14 cellular contexts compared by ENCODE assay signal in genomic region chr2:168461942-168462331, GRCh38. TPM values are rescaled to one million over a fixed set of nuclear protein-coding genes. Genes with fewer than 3 reads are reported as not detected.
DNase-seq lines count a peak whose midpoint lies in the region; ATAC-seq, FAIRE-seq and TF ChIP-seq lines count a peak whose summit lies in the region.
"Had no signal": no experiment of that assay in that cellular context is flagged by ENCODE, and none has a peak within 500 bp of the region (broad histone marks: within the 10 kb centered on the region; RNA-seq: fewer than 3 reads in every experiment).

No MANE protein-coding gene starts in this region.

- BruUV-seq in HCT116 (replicated peaks; lab: Mats Ljungman, UMichigan): no TSS peak
- no TSS peak for BruUV-seq in GM12878 (replicated peaks; lab: Mats Ljungman, UMichigan)

- no peaks in the 10 kb centered on the region for H3K27me3 ChIP-seq in CD8-positive, alpha-beta T cell (ENCODE audit: insufficient read depth, low read length)
- H3K27me3 ChIP-seq in HCT116 (ENCODE audit: insufficient read depth, low read length) (no peaks in the 10 kb centered on the region), GM12878 (replicated peaks in 1 of 2; ENCODE audit: control insufficient read depth in 2 of 2, insufficient read depth in 2 of 2, low read length in 1 of 2) (no peaks in the 10 kb centered on the region)

- peaks cover 46% of the 10 kb centered on the region for H3K4me1 ChIP-seq in CD8-positive, alpha-beta T cell (ENCODE audit: insufficient read depth, low read length)
- H3K4me1 ChIP-seq in HCT116 (ENCODE audit: control insufficient read depth in 1 of 2, insufficient read depth in 2 of 2, low read length in 2 of 2): peaks cover 0 to 11% of the 10 kb centered on the region in 2 experiments; a peak in 3 of 4 replicates
- H3K4me1 ChIP-seq in GM12878 (ENCODE audit: control insufficient read depth, insufficient read depth, low read length): peaks cover 33% of the 10 kb centered on the region

- no peak for ATAC-seq in CD8-positive, alpha-beta T cell
- ATAC-seq in HCT116 (no peak), GM12878 (no peak)
- ATAC-seq in naive thymus-derived CD8-positive, alpha-beta T cell: no peak
- no peak for ATAC-seq in natural killer cell treated with Interleukin-12 subunit alpha and Interleukin-12 subunit beta and Interleukin-15 and Interleukin-18, amount 100 ng/mL, for 72 hours
- ATAC-seq: GM23338 had no signal

- no peaks in the 10 kb centered on the region for H3K9me3 ChIP-seq in CD8-positive, alpha-beta T cell (ENCODE audit: low read length)
- H3K9me3 ChIP-seq in HCT116 (ENCODE audit: control insufficient read depth in 1 of 2, insufficient read depth in 1 of 2, low read depth in 1 of 2, low read length in 2 of 2): no peaks in the 10 kb centered on the region
- no peaks in the 10 kb centered on the region for H3K9me3 ChIP-seq in GM12878 (replicated peaks; ENCODE audit: control insufficient read depth, insufficient read depth, low read length)

- H4K20me1 ChIP-seq in HCT116 (ENCODE audit: insufficient read depth) (peaks cover 5% of the 10 kb centered on the region; the same call in 1 of the 2 replicates), GM12878 (ENCODE audit: control insufficient read depth, insufficient read depth) (0 out of 2 replicates have a peak, but pooled peaks cover 2% of the 10 kb centered on the region)

- H3K79me2 ChIP-seq in HCT116 (ENCODE audit: insufficient read depth, low read length) (peaks cover 98% of the 10 kb centered on the region), GM12878 (ENCODE audit: control insufficient read depth, insufficient read depth, low read length) (peaks cover 100% of the 10 kb centered on the region)

- H3K9me3 Mint-ChIP-seq in CD8-positive, alpha-beta T cell: no peaks in the 10 kb centered on the region
- H3K9me3 Mint-ChIP-seq in naive thymus-derived CD8-positive, alpha-beta T cell: no peaks in the 10 kb centered on the region
- no peaks in the 10 kb centered on the region for H3K9me3 Mint-ChIP-seq in natural killer cell treated with Interleukin-12 subunit alpha and Interleukin-12 subunit beta and Interleukin-15 and Interleukin-18, amount 100 ng/mL, for 72 hours
- H3K9me3 Mint-ChIP-seq: CD4-positive, CD25-positive, alpha-beta regulatory T cell; GM23338 had no signal

- TF ChIP-seq POLR2A in HCT116 (IDR thresholded peaks at IDR 0.05; ENCODE audit: borderline replicate concordance, extremely low read depth, insufficient read depth, insufficient read length) (no peak), GM12878 (IDR thresholded peaks at IDR 0.05; ENCODE audit: low read depth, low read length) (no peak)

- RAD21 ChIA-PET in HCT116 (lab: Charles Lee; ENCODE audit: low non-redundant PET in 1 of 2, low total read pairs in 2 of 2, uncharacterized antibody in 2 of 2, unreplicated experiment in 2 of 2): no interaction called here
- RAD21 ChIA-PET in GM12878 (lab: Charles Lee; ENCODE audit: unreplicated experiment): no interaction called here

- no peak for FAIRE-seq in GM12878 (lab: Jason Lieb, UNC)

- H3K27ac ChIP-seq in CD8-positive, alpha-beta T cell (ENCODE audit: low read depth, low read length): no peak overlapping the region
- H3K27ac ChIP-seq in HCT116 (ENCODE audit: low read depth, low read length) (no peak overlapping the region), GM12878 (ENCODE audit: control insufficient read depth, insufficient read depth) (no peak overlapping the region; the same call in 1 of the 2 replicates)
- H3K27ac ChIP-seq: RWPE1 had no signal

- peak overlapping the region; percentile 10 for H3K27ac Mint-ChIP-seq in CD8-positive, alpha-beta T cell
- peak overlapping the region in 6 of 10 donors; percentile 0 to 81 (median 4) for H3K27ac Mint-ChIP-seq in naive thymus-derived CD8-positive, alpha-beta T cell
- H3K27ac Mint-ChIP-seq in natural killer cell treated with Interleukin-12 subunit alpha and Interleukin-12 subunit beta and Interleukin-15 and Interleukin-18, amount 100 ng/mL, for 72 hours: no peak overlapping the region
- H3K27ac Mint-ChIP-seq: CD4-positive, CD25-positive, alpha-beta regulatory T cell; GM23338 had no signal

- CTCF ChIA-PET in CD8-positive, alpha-beta T cell (lab: Charles Lee): no interaction called here
- CTCF ChIA-PET in HCT116 (lab: Charles Lee): no interaction called here
- CTCF ChIA-PET in GM12878 (lab: Yijun Ruan, JAX): no interaction called here

- peaks cover 76% of the 10 kb centered on the region for H3K4me1 Mint-ChIP-seq in CD8-positive, alpha-beta T cell (ENCODE audit: low read depth)
- peaks cover 38 to 85% (median 76%) of the 10 kb centered on the region in 4 donors for H3K4me1 Mint-ChIP-seq in naive thymus-derived CD8-positive, alpha-beta T cell
- H3K4me1 Mint-ChIP-seq in natural killer cell treated with Interleukin-12 subunit alpha and Interleukin-12 subunit beta and Interleukin-15 and Interleukin-18, amount 100 ng/mL, for 72 hours (ENCODE audit: low read depth in 2 of 2): peaks cover 47 to 67% of the 10 kb centered on the region in 2 donors

- H3K4me3 Mint-ChIP-seq in CD8-positive, alpha-beta T cell: no peak overlapping the region
- H3K4me3 Mint-ChIP-seq in naive thymus-derived CD8-positive, alpha-beta T cell: peak overlapping the region in 3 of 10 donors; percentile 2 to 21 (median 11)
- H3K4me3 Mint-ChIP-seq in natural killer cell treated with Interleukin-12 subunit alpha and Interleukin-12 subunit beta and Interleukin-15 and Interleukin-18, amount 100 ng/mL, for 72 hours: no peak overlapping the region
- H3K4me3 Mint-ChIP-seq: CD4-positive, CD25-positive, alpha-beta regulatory T cell; GM23338 had no signal

- H2AFZ ChIP-seq in HCT116 (ENCODE audit: low read depth, low read length, poor library complexity, severe bottlenecking): no peak overlapping the region
- H2AFZ ChIP-seq in GM12878 (ENCODE audit: control insufficient read depth, low read depth, low read length): no peak overlapping the region
- H2AFZ ChIP-seq: GM23338 had no signal

- no peak for TF ChIP-seq CTCF in CD8-positive, alpha-beta T cell (IDR thresholded peaks at IDR 0.05)
- TF ChIP-seq CTCF in HCT116 (IDR thresholded peaks at IDR 0.05 in 2 of 3, conservative IDR thresholded peaks at IDR 0.05 in 1 of 3; ENCODE audit: borderline replicate concordance in 1 of 3, insufficient read depth in 1 of 3, low read depth in 2 of 3, low read length in 2 of 3) (peak in 2 of 3 experiments; percentile 5 to 28; a peak in 1 of 6 replicates), GM12878 (IDR thresholded peaks at IDR 0.05 in 2 of 3, conservative IDR thresholded peaks at IDR 0.05 in 1 of 3; ENCODE audit: control insufficient read depth in 2 of 3, extremely low read depth in 1 of 3, insufficient read depth in 1 of 3, low read depth in 3 of 3, low read length in 3 of 3) (0 out of 6 replicates have a peak, but pooled peaks of 1 of the 3 experiments have one; percentile 10)

- H3K27me3 Mint-ChIP-seq in CD8-positive, alpha-beta T cell (ENCODE audit: low read depth): no peaks in the 10 kb centered on the region
- H3K27me3 Mint-ChIP-seq in naive thymus-derived CD8-positive, alpha-beta T cell: no peaks in the 10 kb centered on the region
- H3K27me3 Mint-ChIP-seq in natural killer cell treated with Interleukin-12 subunit alpha and Interleukin-12 subunit beta and Interleukin-15 and Interleukin-18, amount 100 ng/mL, for 72 hours: no peaks in the 10 kb centered on the region

- H3K9ac ChIP-seq in HCT116 (ENCODE audit: low read length) (no peak overlapping the region), GM12878 (ENCODE audit: control insufficient read depth, insufficient read depth, low read length) (no peak overlapping the region)

- TF ChIP-seq RAD21 in HCT116 (IDR thresholded peaks at IDR 0.05; ENCODE audit: low read depth) (no peak), GM12878 (IDR thresholded peaks at IDR 0.05; ENCODE audit: insufficient read depth, low read depth, low read length) (no peak)

- no peak for TF ChIP-seq EP300 in GM12878 (IDR thresholded peaks at IDR 0.05; ENCODE audit: borderline replicate concordance in 1 of 2, control insufficient read depth in 1 of 2, low read depth in 2 of 2, low read length in 2 of 2)

- H3K4me2 ChIP-seq in HCT116 (ENCODE audit: low read length) (no peak overlapping the region), GM12878 (ENCODE audit: control insufficient read depth, insufficient read depth) (peak overlapping the region; percentile 11; the same call in 1 of the 2 replicates)
- H3K4me2 ChIP-seq: GM23338 had no signal

- no peak overlapping the region for H3K4me3 ChIP-seq in CD8-positive, alpha-beta T cell (ENCODE audit: low read depth, low read length)
- H3K4me3 ChIP-seq in HCT116 (replicated peaks in 1 of 2; ENCODE audit: low read depth in 1 of 2, low read length in 2 of 2): no peak overlapping the region
- peak overlapping the region; percentile 48; the same call in 1 of the 2 replicates for H3K4me3 ChIP-seq in GM12878
- H3K4me3 ChIP-seq: GM23338 had no signal

- SMC1A ChIA-PET in GM12878 (lab: Charles Lee; ENCODE audit: uncharacterized antibody, unreplicated experiment): interaction anchor here (1.1 kb wide), 1 partner anchor 13 kb away, joined by 4 read pairs; no protein-coding TSS in a partner anchor

- no peaks in the 10 kb centered on the region for H3K9me2 ChIP-seq in HCT116 (ENCODE audit: insufficient read depth)

- 65% methylated on average over 2 of the region's 2 CpGs for WGBS in GM12878 (ENCODE audit: insufficient coverage, insufficient replicate concordance, low lambda C conversion rate, missing lambda C conversion rate)

- no peak for DNase-seq in CD8-positive, alpha-beta T cell
- DNase-seq in HCT116 (ENCODE audit: low read depth, low spot score) (no peak), GM12878 (ENCODE audit: low read depth, low spot score) (no peak), cerebellar nuclear complex (lab: John Stamatoyannopoulos, UW) (no peak), DMS153 treated with DMSO at 0.1 percent for 48 hours (lab: John Stamatoyannopoulos, UW; ENCODE audit: unreplicated experiment) (no peak)
- DNase-seq in naive thymus-derived CD8-positive, alpha-beta T cell: no peak
- DNase-seq in natural killer cell treated with Interleukin-12 subunit alpha and Interleukin-12 subunit beta and Interleukin-15 and Interleukin-18, amount 100 ng/mL, for 72 hours (ENCODE audit: low spot score): no peak
- DNase-seq: Calu3; CD4-positive, CD25-positive, alpha-beta regulatory T cell; NCI-H1417; NCI-H1930; NCI-H526 treated with DMSO at 0.1 percent for 48 hours had no signal

- in situ Hi-C loops in GM12878 (cut with MboI): no loop called here

- H3K36me3 ChIP-seq in CD8-positive, alpha-beta T cell (ENCODE audit: insufficient read depth, low read length): no peaks in the 10 kb centered on the region
- H3K36me3 ChIP-seq in HCT116 (ENCODE audit: control insufficient read depth in 1 of 2, insufficient read depth in 2 of 2, low read length in 2 of 2) (no peaks in the 10 kb centered on the region), GM12878 (ENCODE audit: control insufficient read depth in 2 of 2, insufficient read depth in 2 of 2, low read length in 1 of 2) (no peaks in the 10 kb centered on the region)

- intact Hi-C loops in CD8-positive, alpha-beta T cell (cut with DNase I, micrococcal nuclease): no loop called here
- intact Hi-C loops in HCT116 (cut with micrococcal nuclease) (no loop called here), GM12878 (cut with micrococcal nuclease; ENCODE audit: unreplicated experiment) (loop anchor here (5.0 kb wide), 1 partner anchor 295 kb away; no protein-coding TSS in a partner anchor)

- H3K36me3 Mint-ChIP-seq in CD8-positive, alpha-beta T cell: peaks cover 5% of the 10 kb centered on the region
- H3K36me3 Mint-ChIP-seq in naive thymus-derived CD8-positive, alpha-beta T cell: no peaks in the 10 kb centered on the region
- no peaks in the 10 kb centered on the region for H3K36me3 Mint-ChIP-seq in natural killer cell treated with Interleukin-12 subunit alpha and Interleukin-12 subunit beta and Interleukin-15 and Interleukin-18, amount 100 ng/mL, for 72 hours
- H3K36me3 Mint-ChIP-seq: CD4-positive, CD25-positive, alpha-beta regulatory T cell had no signal

- POLR2A ChIA-PET in CD8-positive, alpha-beta T cell (lab: Charles Lee): no interaction called here
- POLR2A ChIA-PET in HCT116 (lab: Charles Lee) (no interaction called here), GM12878 (lab: Charles Lee) (interaction anchor here (0.6 kb wide), 1 partner anchor 450 kb away, joined by 6 read pairs; no protein-coding TSS in a partner anchor)
- POLR2A ChIA-PET in naive thymus-derived CD8-positive, alpha-beta T cell (lab: Charles Lee): no interaction called here

RNA-seq across cellular contexts. Expression of gene CERS6, which starts 5.9 kb away (rescaled TPM):
- total RNA-seq in CD8-positive, alpha-beta T cell: 10 to 100 TPM; 17.9 to 18.5 TPM
- total RNA-seq in HCT116 (2021; ENCODE audit: unreplicated experiment): 37.0 TPM
- 8.9 and 12.0 TPM in 2 replicates for polyA plus RNA-seq in HCT116 (2012)
- total RNA-seq in GM12878 (2013; cell fraction: nucleolus; rRNA removed): 29.6 and 30.4 TPM in 2 replicates
- 20.4 and 22.2 TPM in 2 replicates for total RNA-seq in GM12878 (2014; rRNA removed)
- 17.6 TPM in 2 replicates for total RNA-seq in GM12878 (2014; rRNA removed; fragmentation: Illumina TruSeq; extraction: Trizol)
- total RNA-seq in GM12878 (2021): 15.3 and 17.0 TPM in 2 replicates
- 6.0 TPM for polyA plus RNA-seq in GM12878 (2011; ENCODE audit: low read depth)
- polyA plus RNA-seq in GM12878 (2011; rRNA removed): 12.0 and 17.6 TPM in 2 replicates
- 6.1 and 8.2 TPM in 2 replicates for polyA plus RNA-seq in GM12878 (2011; cell fraction: cytosol; rRNA removed)
- polyA plus RNA-seq in GM12878 (2011; cell fraction: nucleus; rRNA removed): 8.5 and 10.0 TPM in 2 replicates
- 12.5 and 13.9 TPM in 2 replicates for polyA plus RNA-seq in GM12878 (2012)
- 19.6 and 24.1 TPM in 2 replicates for polyA plus RNA-seq in GM12878 (2014; fragmentation: Illumina TruSeq; extraction: Trizol)
- 1 to 10 TPM; 1.3 to 2.5 TPM for polyA plus RNA-seq in GM12878 (2014; fragmentation: Nextera tagmentation; extraction: Ambion mirVana)
- 8.8 and 9.4 TPM in 2 replicates for polyA plus RNA-seq in GM12878 (2014; rRNA removed)
- polyA plus RNA-seq in GM12878 (2016; fragmentation: Nextera tagmentation; extraction: Ambion mirVana): 10 to 100 TPM in 1 of 2 experiments, 1 to 10 TPM in 1; 6.2 to 16.1 TPM
- polyA minus RNA-seq in GM12878 (2011; rRNA and poly(A)+ RNA removed): 18.6 and 19.1 TPM in 2 replicates
- polyA minus RNA-seq in GM12878 (2011; cell fraction: cytosol; rRNA and poly(A)+ RNA removed): 6.7 and 8.8 TPM in 2 replicates
- polyA minus RNA-seq in GM12878 (2011; cell fraction: nucleus; rRNA and poly(A)+ RNA removed): 10.8 and 16.3 TPM in 2 replicates
- total RNA-seq in naive thymus-derived CD8-positive, alpha-beta T cell: 10 to 100 TPM; 28.9 to 29.3 TPM
- polyA plus RNA-seq in naive thymus-derived CD8-positive, alpha-beta T cell: 10 to 100 TPM in 2 of 3 donors, 1 to 10 TPM in 1; 9.5 to 17.4 (median 10.8) TPM
- 10 to 100 TPM; 17.8 to 19.5 TPM for total RNA-seq in natural killer cell treated with Interleukin-12 subunit alpha and Interleukin-12 subunit beta and Interleukin-15 and Interleukin-18, amount 100 ng/mL, for 72 hours

Comparison
In these comparisons a context has a peak if more than half of its experiments do, and no peak if none do; other contexts are left out.
1. H3K27ac Mint-ChIP-seq: peak in CD8-positive, alpha-beta T cell (single experiment) and naive thymus-derived CD8-positive, alpha-beta T cell (6 of 10); none in natural killer cell treated with Interleukin-12 subunit alpha and Interleukin-12 subunit beta and Interleukin-15 and Interleukin-18, amount 100 ng/mL, for 72 hours (0 of 2).